In genomic region chr7:99504603-99505323, GRCh38 we compare ENCODE assay signal across 8 cellular contexts. TPM values are rescaled to one million over a fixed set of nuclear protein-coding genes. Genes with fewer than 3 reads are reported as not detected.
DNase-seq lines count a peak whose midpoint lies in the region; ATAC-seq and TF ChIP-seq lines count a peak whose summit lies in the region.

Gene ZKSCAN5, plus strand, starts transcription at chr7:99504662. Its CDS starts 1,383 bp downstream, at chr7:99506045.

- peak; percentile 93 for ATAC-seq in naive thymus-derived CD4-positive, alpha-beta T cell
- peak; percentile 94 for ATAC-seq in stimulated activated memory B cell treated with anti-CD40 and anti-IgM and Interleukin-4, amounts not matched to agents 10 μg/mL and 1 μg/mL and 100 μg/mL, for 72 hours

- 1% methylated on average over 52 to 53 of the region's 53 CpGs for WGBS in GM23248 (ENCODE audit: low coverage in 1 of 2, low lambda C conversion rate in 2 of 2, missing lambda C conversion rate in 2 of 2), 2 experiments

- TF ChIP-seq CTCF in DOHH2 (IDR thresholded peaks at IDR 0.05; ENCODE audit: low read depth, low read length, poor library complexity, severe bottlenecking) = peak; percentile 20
- TF ChIP-seq CTCF in fibroblast of lung (conservative IDR thresholded peaks at IDR 0.05 in 1 of 2, IDR thresholded peaks at IDR 0.05 in 1 of 2; ENCODE audit: low read depth in 1 of 2, low read length in 2 of 2) = no peak

- peaks cover 20% of the 10 kb centered on the region for H3K36me3 ChIP-seq in DOHH2 (ENCODE audit: control insufficient read depth, low read length)
- no peaks in the 10 kb centered on the region for H3K36me3 ChIP-seq in GM23248 (ENCODE audit: low read depth)
- no peaks in the 10 kb centered on the region for H3K36me3 ChIP-seq in fibroblast of lung (ENCODE audit: control insufficient read depth, insufficient read depth, low read length)
- H3K36me3 ChIP-seq in naive thymus-derived CD4-positive, alpha-beta T cell (ENCODE audit: control insufficient read depth in 2 of 3, insufficient read depth in 3 of 3, low read length in 3 of 3) = peaks cover 0 to 12% (median 0%) of the 10 kb centered on the region in 3 experiments

- H3K4me2 ChIP-seq in DOHH2 (ENCODE audit: low read length) (peak within 1 kb of the TSS; percentile 88), GM23248 (ENCODE audit: unreplicated experiment) (peak within 1 kb of the TSS; percentile 99), fibroblast of lung (ENCODE audit: extremely low read depth, insufficient read depth, low read length) (peak within 1 kb of the TSS; percentile 71)

- H3K9me2 ChIP-seq in DOHH2 (replicated peaks; ENCODE audit: control insufficient read depth, low read length) = no peaks in the 10 kb centered on the region
- no peaks in the 10 kb centered on the region for H3K9me2 ChIP-seq in GM23248 (ENCODE audit: insufficient read depth)

- in situ Hi-C loops in GM23248 (cut with MboI) = no loop called here

- CTCF ChIA-PET in naive thymus-derived CD4-positive, alpha-beta T cell (lab: Charles Lee) = interaction anchor here (1.0 kb wide), 2 partner anchors 28 to 75 kb away, joined by 3 to 4 read pairs; no protein-coding TSS in a partner anchor

- peaks cover 6% of the 10 kb centered on the region; the same call in 1 of the 2 replicates for H3K9me3 ChIP-seq in DOHH2 (ENCODE audit: control insufficient read depth, insufficient read depth, low read length)
- no peaks in the 10 kb centered on the region for H3K9me3 ChIP-seq in GM23248 (ENCODE audit: low read depth)
- no peaks in the 10 kb centered on the region for H3K9me3 ChIP-seq in fibroblast of lung (ENCODE audit: control insufficient read depth, insufficient read depth, low read depth, low read length)
- no peaks in the 10 kb centered on the region for H3K9me3 ChIP-seq in naive thymus-derived CD4-positive, alpha-beta T cell (ENCODE audit: control insufficient read depth in 2 of 3, low read length in 3 of 3)

- peaks cover 19% of the 10 kb centered on the region for H3K4me1 Mint-ChIP-seq in activated T-helper 1 cell treated with anti-CD3 and anti-CD28 coated beads, Interleukin-12 subunit alpha, Interleukin-12 subunit beta, Interleukin-2, Interleukin-4 antibody, amounts not matched to agents 30 ng/mL and 10 ng/mL and 1 ng/mL, durations not matched to agents 14 hours and 24 hours and 36 hours (ENCODE audit: low read depth)
- peaks cover 20 to 41% (median 30%) of the 10 kb centered on the region in 7 donors for H3K4me1 Mint-ChIP-seq in naive thymus-derived CD4-positive, alpha-beta T cell
- H3K4me1 Mint-ChIP-seq in stimulated activated memory B cell treated with anti-CD40 and anti-IgM and Interleukin-4, amounts not matched to agents 10 μg/mL and 1 μg/mL and 100 μg/mL, for 72 hours = peaks cover 31% of the 10 kb centered on the region

- peaks cover 11% of the 10 kb centered on the region for H3K36me3 Mint-ChIP-seq in activated T-helper 1 cell treated with anti-CD3 and anti-CD28 coated beads, Interleukin-12 subunit alpha, Interleukin-12 subunit beta, Interleukin-2, Interleukin-4 antibody, amounts not matched to agents 30 ng/mL and 10 ng/mL and 1 ng/mL, durations not matched to agents 14 hours and 24 hours and 36 hours (ENCODE audit: low read depth)
- peaks cover 0 to 16% (median 5%) of the 10 kb centered on the region in 5 donors for H3K36me3 Mint-ChIP-seq in naive thymus-derived CD4-positive, alpha-beta T cell
- peaks cover 5% of the 10 kb centered on the region for H3K36me3 Mint-ChIP-seq in stimulated activated memory B cell treated with anti-CD40 and anti-IgM and Interleukin-4, amounts not matched to agents 10 μg/mL and 1 μg/mL and 100 μg/mL, for 72 hours

- H3K27me3 ChIP-seq in DOHH2 (ENCODE audit: control insufficient read depth, low read length) = no peaks in the 10 kb centered on the region
- H3K27me3 ChIP-seq in GM23248 (replicated peaks; ENCODE audit: insufficient read depth) = no peaks in the 10 kb centered on the region
- no peaks in the 10 kb centered on the region for H3K27me3 ChIP-seq in fibroblast of lung (ENCODE audit: control insufficient read depth, insufficient read depth, low read length)
- no peaks in the 10 kb centered on the region for H3K27me3 ChIP-seq in naive thymus-derived CD4-positive, alpha-beta T cell (ENCODE audit: control insufficient read depth in 2 of 2, insufficient read depth in 2 of 2, low read length in 2 of 2)

- peak within 1 kb of the TSS; percentile 86 for H2AFZ ChIP-seq in GM23248
- H2AFZ ChIP-seq in fibroblast of lung (ENCODE audit: low read length) = peak within 1 kb of the TSS; percentile 92

- DNase-seq in GM23248 = peak; percentile 100
- peak; percentile 92 to 94 for DNase-seq in Kasumi-1 (lab: John Stamatoyannopoulos, UW)
- DNase-seq in RKO (ENCODE audit: low spot score) = peak; percentile 99
- peak; percentile 96 for DNase-seq in activated T-helper 1 cell treated with anti-CD3 and anti-CD28 coated beads, Interleukin-12 subunit alpha, Interleukin-12 subunit beta, Interleukin-2, Interleukin-4 antibody, amounts not matched to agents 30 ng/mL and 10 ng/mL and 1 ng/mL, durations not matched to agents 14 hours and 24 hours and 36 hours (ENCODE audit: low spot score)
- DNase-seq in fibroblast of lung (ENCODE audit: low read depth in 2 of 2) = peak; percentile 97 to 98
- DNase-seq in naive thymus-derived CD4-positive, alpha-beta T cell = peak; percentile 93 to 98 (median 97)

- H3F3A ChIP-seq in DOHH2 (ENCODE audit: control insufficient read depth, insufficient read depth) = peaks cover 9% of the 10 kb centered on the region
- no peaks in the 10 kb centered on the region for H3F3A ChIP-seq in GM23248 (ENCODE audit: insufficient read depth)

- H4K20me1 ChIP-seq in DOHH2 (ENCODE audit: control insufficient read depth, insufficient read depth, low read depth, low read length) (no peaks in the 10 kb centered on the region), GM23248 (ENCODE audit: insufficient read depth) (no peaks in the 10 kb centered on the region), fibroblast of lung (ENCODE audit: control insufficient read depth, extremely low read depth, insufficient read depth, low read length) (no peaks in the 10 kb centered on the region)

- H3K79me2 ChIP-seq in DOHH2 (ENCODE audit: control insufficient read depth, low read length) (peaks cover 55% of the 10 kb centered on the region), GM23248 (ENCODE audit: insufficient read depth) (peaks cover 70% of the 10 kb centered on the region), fibroblast of lung (ENCODE audit: control insufficient read depth, insufficient read depth, low read length) (peaks cover 39% of the 10 kb centered on the region)

- H3K9me3 Mint-ChIP-seq in activated T-helper 1 cell treated with anti-CD3 and anti-CD28 coated beads, Interleukin-12 subunit alpha, Interleukin-12 subunit beta, Interleukin-2, Interleukin-4 antibody, amounts not matched to agents 30 ng/mL and 10 ng/mL and 1 ng/mL, durations not matched to agents 14 hours and 24 hours and 36 hours = no peaks in the 10 kb centered on the region
- peaks cover 0 to 3% (median 0%) of the 10 kb centered on the region in 11 donors for H3K9me3 Mint-ChIP-seq in naive thymus-derived CD4-positive, alpha-beta T cell
- H3K9me3 Mint-ChIP-seq in stimulated activated memory B cell treated with anti-CD40 and anti-IgM and Interleukin-4, amounts not matched to agents 10 μg/mL and 1 μg/mL and 100 μg/mL, for 72 hours = no peaks in the 10 kb centered on the region

- intact Hi-C loops in activated T-helper 1 cell treated with anti-CD3 and anti-CD28 coated beads, Interleukin-12 subunit alpha, Interleukin-12 subunit beta, Interleukin-2, Interleukin-4 antibody, amounts not matched to agents 30 ng/mL and 10 ng/mL and 1 ng/mL, durations not matched to agents 14 hours and 24 hours and 36 hours (cut with micrococcal nuclease) = loop anchor here (1.0 to 5.0 kb wide), 10 partner anchors 32 to 597 kb away; partner anchors contain the start of genes AP4M1, BUD31, CPSF4 and FAM200A
- intact Hi-C loops in naive thymus-derived CD4-positive, alpha-beta T cell (cut with micrococcal nuclease) = loop anchor here (1.0 to 10.0 kb wide), 21 partner anchors 32 to 1333 kb away; partner anchors contain the start of genes ATP5MF (in 2 of the 2), FAM200A (in 2 of the 2), SMURF1 (in 2 of the 2) and ZNF3 (in 2 of the 2)

- H3K9ac ChIP-seq in GM23248 (peak within 1 kb of the TSS; percentile 91), fibroblast of lung (ENCODE audit: insufficient read depth, low read length) (peak within 1 kb of the TSS; percentile 79)

- peak within 1 kb of the TSS; percentile 90 for H3K4me3 Mint-ChIP-seq in activated T-helper 1 cell treated with anti-CD3 and anti-CD28 coated beads, Interleukin-12 subunit alpha, Interleukin-12 subunit beta, Interleukin-2, Interleukin-4 antibody, amounts not matched to agents 30 ng/mL and 10 ng/mL and 1 ng/mL, durations not matched to agents 14 hours and 24 hours and 36 hours
- peak within 1 kb of the TSS; percentile 84 to 100 (median 96) for H3K4me3 Mint-ChIP-seq in naive thymus-derived CD4-positive, alpha-beta T cell
- H3K4me3 Mint-ChIP-seq in stimulated activated memory B cell treated with anti-CD40 and anti-IgM and Interleukin-4, amounts not matched to agents 10 μg/mL and 1 μg/mL and 100 μg/mL, for 72 hours = peak within 1 kb of the TSS; percentile 92

- H3K27me3 Mint-ChIP-seq in activated T-helper 1 cell treated with anti-CD3 and anti-CD28 coated beads, Interleukin-12 subunit alpha, Interleukin-12 subunit beta, Interleukin-2, Interleukin-4 antibody, amounts not matched to agents 30 ng/mL and 10 ng/mL and 1 ng/mL, durations not matched to agents 14 hours and 24 hours and 36 hours (ENCODE audit: insufficient read depth) = no peaks in the 10 kb centered on the region
- H3K27me3 Mint-ChIP-seq in naive thymus-derived CD4-positive, alpha-beta T cell = no peaks in the 10 kb centered on the region
- H3K27me3 Mint-ChIP-seq in stimulated activated memory B cell treated with anti-CD40 and anti-IgM and Interleukin-4, amounts not matched to agents 10 μg/mL and 1 μg/mL and 100 μg/mL, for 72 hours = no peaks in the 10 kb centered on the region

- H3K27ac Mint-ChIP-seq in activated T-helper 1 cell treated with anti-CD3 and anti-CD28 coated beads, Interleukin-12 subunit alpha, Interleukin-12 subunit beta, Interleukin-2, Interleukin-4 antibody, amounts not matched to agents 30 ng/mL and 10 ng/mL and 1 ng/mL, durations not matched to agents 14 hours and 24 hours and 36 hours = peak within 1 kb of the TSS; percentile 96
- H3K27ac Mint-ChIP-seq in naive thymus-derived CD4-positive, alpha-beta T cell = peak within 1 kb of the TSS; percentile 68 to 99 (median 97)
- peak within 1 kb of the TSS; percentile 93 for H3K27ac Mint-ChIP-seq in stimulated activated memory B cell treated with anti-CD40 and anti-IgM and Interleukin-4, amounts not matched to agents 10 μg/mL and 1 μg/mL and 100 μg/mL, for 72 hours

- H3K4me3 ChIP-seq in DOHH2 (ENCODE audit: low read length) (peak within 1 kb of the TSS; percentile 95), GM23248 (peak within 1 kb of the TSS; percentile 87), fibroblast of lung (replicated peaks in 1 of 4; ENCODE audit: control extremely low read depth in 1 of 4, insufficient read depth in 1 of 4, low read depth in 3 of 4, low read length in 4 of 4) (peak within 1 kb of the TSS; percentile 63 to 97 (median 86))
- H3K4me3 ChIP-seq in naive thymus-derived CD4-positive, alpha-beta T cell (ENCODE audit: low read length) = peak within 1 kb of the TSS; percentile 98

- H3K4me1 ChIP-seq in DOHH2 (ENCODE audit: control insufficient read depth, low read length) (peaks cover 27% of the 10 kb centered on the region), GM23248 (ENCODE audit: insufficient read depth) (peaks cover 14% of the 10 kb centered on the region), fibroblast of lung (ENCODE audit: control insufficient read depth, extremely low read depth, insufficient read depth, low read length) (peaks cover 3% of the 10 kb centered on the region)
- H3K4me1 ChIP-seq in naive thymus-derived CD4-positive, alpha-beta T cell (ENCODE audit: control insufficient read depth in 2 of 2, insufficient read depth in 2 of 2, low read length in 2 of 2) = peaks cover 13 to 27% of the 10 kb centered on the region in 2 donors

- POLR2A ChIA-PET in naive thymus-derived CD4-positive, alpha-beta T cell (lab: Charles Lee) = interaction anchor here (0.6 to 3.5 kb wide), 26 partner anchors 9 to 645 kb away, joined by 3 to 52 read pairs (median 6); partner anchors contain the start of genes AP4M1, ATP5MF, BUD31 and CPSF4

- H3K27ac ChIP-seq in DOHH2 (ENCODE audit: low read depth, low read length) = peak within 1 kb of the TSS; percentile 80
- H3K27ac ChIP-seq in GM23248 = peak within 1 kb of the TSS; percentile 77
- peak within 1 kb of the TSS; percentile 89 for H3K27ac ChIP-seq in fibroblast of lung (ENCODE audit: insufficient read depth, low read length)
- H3K27ac ChIP-seq in naive thymus-derived CD4-positive, alpha-beta T cell (ENCODE audit: low read depth, low read length) = peak within 1 kb of the TSS; percentile 88

RNA-seq across cellular contexts. Expression of gene ZKSCAN5, which starts in this region (rescaled TPM):
- total RNA-seq in GM23248 (2014; rRNA removed; shearing (Covaris generic)) = 10.7 and 12.0 TPM in 2 replicates
- polyA plus RNA-seq in GM23248 (2016; fragmentation: Nextera tagmentation; extraction: Ambion mirVana) (6.3 and 6.4 TPM in 2 replicates), fibroblast of lung (9.6 and 10.4 TPM in 2 replicates)
- total RNA-seq in activated T-helper 1 cell treated with anti-CD3 and anti-CD28 coated beads, Interleukin-12 subunit alpha, Interleukin-12 subunit beta, Interleukin-2, Interleukin-4 antibody, amounts not matched to agents 30 ng/mL and 10 ng/mL and 1 ng/mL, durations not matched to agents 14 hours and 24 hours and 36 hours = 8.0 and 8.1 TPM in 2 replicates
- 13.6 and 17.5 TPM in 2 replicates for total RNA-seq in fibroblast of lung
- polyA plus RNA-seq in fibroblast of lung (2012) = 7.8 and 8.0 TPM in 2 replicates
- polyA minus RNA-seq in fibroblast of lung (ENCODE audit: low replicate concordance) = 5.1 and 15.3 TPM in 2 replicates
- 10 to 100 TPM in 1 of 5 experiments, 1 to 10 TPM in 4; 4.7 to 11.0 (median 8.3) TPM for total RNA-seq in naive thymus-derived CD4-positive, alpha-beta T cell
- 1 to 10 TPM; 4.1 to 8.1 TPM for polyA plus RNA-seq in naive thymus-derived CD4-positive, alpha-beta T cell

Comparison
In these comparisons a context has a peak if more than half of its experiments do, and no peak if none do; other contexts are left out.
1. Peak in every context shown above with its lines: DNase-seq, ATAC-seq, H3K4me3 ChIP-seq and H3K27ac ChIP-seq.